ENCODE assay signal across 8 cellular contexts in the genomic region with DNA sequence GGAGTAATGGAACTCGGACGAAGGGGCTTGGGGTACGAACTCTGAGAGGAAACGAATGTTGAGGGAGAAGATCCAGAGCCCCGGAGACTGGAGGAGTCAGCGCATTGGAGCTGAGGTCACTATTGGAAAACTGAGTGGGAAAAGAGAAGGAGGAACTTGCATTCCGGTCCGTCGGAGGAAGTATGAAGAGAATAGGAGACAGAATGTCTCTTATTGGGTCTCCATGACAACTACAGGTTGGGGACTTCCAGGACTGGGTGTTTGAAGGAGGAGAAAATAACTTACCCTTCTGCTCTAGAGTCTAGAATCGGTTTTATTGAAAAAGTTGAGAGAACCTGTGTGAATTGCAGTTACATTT. TPM values are rescaled to one million over a fixed set of nuclear protein-coding genes. Genes with fewer than 3 reads are reported as not detected.
DNase-seq lines count a peak whose midpoint lies in the region; ATAC-seq and TF ChIP-seq lines count a peak whose summit lies in the region.

No MANE protein-coding gene starts in this region.

- intact Hi-C loops in mammary epithelial cell (cut with micrococcal nuclease): loop anchor here (1.0 to 10.0 kb wide), 5 partner anchors 123 to 375 kb away; a partner anchor contains a TSS

- CTCF ChIA-PET in mammary epithelial cell (lab: Charles Lee; ENCODE audit: low non-redundant PET): no interaction called here

- TF ChIP-seq CTCF in Loucy (conservative IDR thresholded peaks at IDR 0.05; ENCODE audit: low read length) (no peak), mammary epithelial cell (conservative IDR thresholded peaks at IDR 0.05 in 1 of 2, IDR thresholded peaks at IDR 0.05 in 1 of 2; ENCODE audit: extremely low read depth in 1 of 2, insufficient read depth in 1 of 2, low read depth in 1 of 2, low read length in 2 of 2) (no peak)

- H2AFZ ChIP-seq in Loucy (ENCODE audit: low read length) (peak overlapping the region; percentile 88), mammary epithelial cell (ENCODE audit: low read depth, low read length) (peak overlapping the region; percentile 93)

- dilution Hi-C loops in mammary epithelial cell (cut with HindIII; ENCODE audit: low sequenced_read_pairs): no loop called here

- H3K27me3 ChIP-seq in Loucy (ENCODE audit: insufficient read depth, low read length, poor library complexity, severe bottlenecking) (no peaks in the 10 kb centered on the region), mammary epithelial cell (ENCODE audit: insufficient read depth, low read length) (no peaks in the 10 kb centered on the region)

- H3K4me1 ChIP-seq in Loucy (ENCODE audit: insufficient read depth, low read length, poor library complexity, severe bottlenecking): peaks cover 14% of the 10 kb centered on the region
- H3K4me1 ChIP-seq in mammary epithelial cell (ENCODE audit: insufficient read depth, low read length): peaks cover 16% of the 10 kb centered on the region

- peak overlapping the region; percentile 95 for H3K4me3 ChIP-seq in Loucy (ENCODE audit: low read length, poor library complexity, severe bottlenecking)
- peak overlapping the region; percentile 81 to 99 (median 86) for H3K4me3 ChIP-seq in mammary epithelial cell (replicated peaks in 1 of 3; ENCODE audit: insufficient read depth in 1 of 3, low read depth in 2 of 3, low read length in 3 of 3)

- 0% methylated on average over 4 of the region's 10 CpGs for WGBS in mammary epithelial cell (ENCODE audit: low coverage, missing lambda C conversion rate)

- H3K27ac ChIP-seq in mammary epithelial cell (ENCODE audit: insufficient read depth, low read depth, low read length): peak overlapping the region; percentile 91
- H3K27ac ChIP-seq in temporal lobe (ENCODE audit: low read depth, low read length): peak overlapping the region; percentile 21

- no peaks in the 10 kb centered on the region for H3K9me2 ChIP-seq in Loucy (replicated peaks; ENCODE audit: low read depth, low read length)

- H3F3A ChIP-seq in Loucy (ENCODE audit: low read depth): no peaks in the 10 kb centered on the region

- H3K36me3 ChIP-seq in Loucy (ENCODE audit: insufficient read depth, low read length) (peaks cover 16% of the 10 kb centered on the region; the same call in 1 of the 2 replicates), mammary epithelial cell (ENCODE audit: insufficient read depth, low read length) (peaks cover 16% of the 10 kb centered on the region)

- peaks cover 33% of the 10 kb centered on the region for H3K79me2 ChIP-seq in Loucy (ENCODE audit: insufficient read depth, low read length)
- peaks cover 35% of the 10 kb centered on the region for H3K79me2 ChIP-seq in mammary epithelial cell (ENCODE audit: insufficient read depth, low read length)

- in situ Hi-C loops in mammary epithelial cell (cut with MboI; ENCODE audit: low sequenced_read_pairs in 2 of 2): no loop called here

- H3K9me3 ChIP-seq in Loucy (ENCODE audit: insufficient read depth, low read depth, low read length) (no peaks in the 10 kb centered on the region), mammary epithelial cell (replicated peaks; ENCODE audit: insufficient read depth, low read length) (no peaks in the 10 kb centered on the region)

- H4K20me1 ChIP-seq in Loucy (ENCODE audit: insufficient read depth, low read length, poor library complexity, severe bottlenecking) (peaks cover 4% of the 10 kb centered on the region), mammary epithelial cell (ENCODE audit: insufficient read depth, low read length) (no peaks in the 10 kb centered on the region)

- TSS peak; percentile 31 for BruUV-seq in mammary epithelial cell (replicated peaks; lab: Mats Ljungman, UMichigan)

- DNase-seq in DMS 273 (lab: John Stamatoyannopoulos, UW; ENCODE audit: unreplicated experiment) (peak; percentile 56), DMS 273 treated with DMSO at 0.1 percent for 48 hours (lab: John Stamatoyannopoulos, UW) (no peak), mammary epithelial cell (peak; percentile 35), kidney tubule cell (ENCODE audit: low spot score) (peak; percentile 61)

- ATAC-seq in GM19023 (IDR thresholded peaks at IDR 0.05; ENCODE audit: unreplicated experiment) (no peak), HG03469 (IDR thresholded peaks at IDR 0.05; ENCODE audit: unreplicated experiment) (no peak)

- H3K4me2 ChIP-seq in Loucy (ENCODE audit: low read depth, low read length, poor library complexity, severe bottlenecking): peak overlapping the region; percentile 95
- peak overlapping the region; percentile 89 for H3K4me2 ChIP-seq in mammary epithelial cell (ENCODE audit: insufficient read depth, low read depth, low read length)

- H3K9ac ChIP-seq in Loucy (ENCODE audit: low read depth, low read length, poor library complexity, severe bottlenecking): peak overlapping the region; percentile 98
- peak overlapping the region; percentile 91 for H3K9ac ChIP-seq in mammary epithelial cell (ENCODE audit: insufficient read depth, low read length)

RNA-seq across cellular contexts. Expression of a gene that starts 0.5 kb away (rescaled TPM):
- 10 to 100 TPM; 27.8 to 54.6 TPM for total RNA-seq in mammary epithelial cell
- polyA plus RNA-seq in mammary epithelial cell: 24.8 TPM
- 16.6 TPM for polyA minus RNA-seq in mammary epithelial cell
- total RNA-seq in temporal lobe: 21.4 TPM
